Comparison of ENCODE assay signal across 1 cellular context in the genomic region with DNA sequence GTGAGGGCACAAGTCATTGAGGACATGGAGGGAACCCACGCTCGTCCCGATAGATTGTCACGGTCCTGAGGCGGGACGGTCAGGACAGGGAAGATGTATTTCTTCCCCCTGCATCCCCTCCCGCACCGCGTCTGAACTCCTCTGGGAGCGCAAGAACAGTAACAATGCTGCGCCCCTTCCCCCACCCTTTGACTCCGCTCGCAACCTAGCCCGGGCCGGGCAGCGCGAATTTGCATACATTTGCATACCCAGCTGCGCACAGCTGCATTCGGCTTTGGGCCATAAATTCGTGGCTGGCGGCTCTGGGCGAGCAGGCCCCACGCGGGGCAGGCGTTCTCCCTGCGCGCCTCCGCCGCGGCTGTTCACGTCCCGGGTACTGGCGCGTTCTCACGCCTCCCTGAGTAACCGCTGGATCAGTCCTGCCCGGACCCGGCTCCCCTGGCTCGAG.
TF ChIP-seq lines count a peak whose summit lies in the region.

No MANE protein-coding gene starts in this region.

TF ChIP-seq in H1, 55 proteins besides CTCF, POLR2A, EP300 and RAD21:
- peak; percentile 26; the same call in 1 of the 2 replicates for TF ChIP-seq CREB1 (IDR thresholded peaks at IDR 0.05)
- TF ChIP-seq TAF1 (IDR thresholded peaks at IDR 0.05; ENCODE audit: low read depth, low read length) = peak; percentile 39; the same call in 1 of the 2 replicates
- TF ChIP-seq TBP (IDR thresholded peaks at IDR 0.05; ENCODE audit: low read depth, low read length) = no peak
- peak; percentile 91 for TF ChIP-seq ASH2L (IDR thresholded peaks at IDR 0.05; ENCODE audit: low read length)
- no peak for TF ChIP-seq CBX8 (IDR thresholded peaks at IDR 0.05; ENCODE audit: borderline replicate concordance, low read depth, low read length)
- peak; percentile 68 for TF ChIP-seq KDM4A (IDR thresholded peaks at IDR 0.05; ENCODE audit: low read depth, low read length, severe bottlenecking)
- TF ChIP-seq BACH1 (IDR thresholded peaks at IDR 0.05; ENCODE audit: low read length) = peak; percentile 48; the same call in 1 of the 2 replicates
- TF ChIP-seq RBBP5 (IDR thresholded peaks at IDR 0.05; ENCODE audit: borderline replicate concordance, low read depth, low read length) = peak; percentile 87; the same call in 1 of the 2 replicates
- TF ChIP-seq JUND (IDR thresholded peaks at IDR 0.05; ENCODE audit: low read length) = 0 out of 2 replicates have a peak, but pooled peaks have one; percentile 44
- 0 out of 2 replicates have a peak, but pooled peaks have one; percentile 31 for TF ChIP-seq TEAD4 (IDR thresholded peaks at IDR 0.05; ENCODE audit: low read depth, low read length)
- TF ChIP-seq CBX5 (IDR thresholded peaks at IDR 0.05; ENCODE audit: low read depth, low read length) = no peak
- TF ChIP-seq RNF2 (IDR thresholded peaks at IDR 0.05; ENCODE audit: borderline replicate concordance, low read depth, low read length, missing control alignments, poor library complexity, severe bottlenecking) = peak; percentile 10
- peak; percentile 94 for TF ChIP-seq TCF12 (IDR thresholded peaks at IDR 0.05; ENCODE audit: low read depth, low read length)
- 0 out of 4 replicates have a peak, but pooled peaks of 1 of the 2 experiments have one; percentile 51 for TF ChIP-seq HDAC2 (IDR thresholded peaks at IDR 0.05; ENCODE audit: borderline replicate concordance in 1 of 2, low read depth in 2 of 2, low read length in 2 of 2)
- no peak for TF ChIP-seq EGR1 (IDR thresholded peaks at IDR 0.05; ENCODE audit: borderline replicate concordance, low read depth, low read length)
- TF ChIP-seq SIN3A (conservative IDR thresholded peaks at IDR 0.05 in 1 of 2, IDR thresholded peaks at IDR 0.05 in 1 of 2; ENCODE audit: low read depth in 1 of 2, low read length in 2 of 2) = peak in 1 of 2 experiments; percentile 82; a peak in 2 of 4 replicates
- TF ChIP-seq SP1 (IDR thresholded peaks at IDR 0.05; ENCODE audit: low read depth, low read length) = peak; percentile 88
- no peak for TF ChIP-seq SIRT6 (IDR thresholded peaks at IDR 0.05; ENCODE audit: low read length)
- peak; percentile 22; the same call in 1 of the 2 replicates for TF ChIP-seq POU5F1 (IDR thresholded peaks at IDR 0.05; ENCODE audit: low read depth, low read length)
- TF ChIP-seq, protein P1, sequence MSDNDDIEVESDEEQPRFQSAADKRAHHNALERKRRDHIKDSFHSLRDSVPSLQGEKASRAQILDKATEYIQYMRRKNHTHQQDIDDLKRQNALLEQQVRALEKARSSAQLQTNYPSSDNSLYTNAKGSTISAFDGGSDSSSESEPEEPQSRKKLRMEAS (IDR thresholded peaks at IDR 0.05) = no peak; the same call in 1 of the 2 replicates
- peak; percentile 73; the same call in 1 of the 2 replicates for TF ChIP-seq POLR2AphosphoS5 (IDR thresholded peaks at IDR 0.05; ENCODE audit: low read depth, low read length)
- TF ChIP-seq YY1 (IDR thresholded peaks at IDR 0.05; ENCODE audit: low read depth, low read length) = no peak
